Comparison of ENCODE assay signal across 11 cellular contexts in genomic region chr20:58515240-58516212, GRCh38. TPM values are rescaled to one million over a fixed set of nuclear protein-coding genes. Genes with fewer than 3 reads are reported as not detected.
DNase-seq lines count a peak whose midpoint lies in the region; ATAC-seq, FAIRE-seq and TF ChIP-seq lines count a peak whose summit lies in the region.
"Had no signal": no experiment of that assay in that cellular context is flagged by ENCODE, and none has a peak within 500 bp of the region (broad histone marks: within the 10 kb centered on the region; RNA-seq: fewer than 3 reads in every experiment).

APCDD1L (minus strand) TSS chr20:58515399; CDS start chr20:58514707, 692 bp downstream.

- TF ChIP-seq RAD21 in HepG2 (CRISPR knock-in tag; IDR thresholded peaks at IDR 0.05): no peak

- ATAC-seq in HepG2 (no peak), right lobe of liver (no peak), HG03442 (IDR thresholded peaks at IDR 0.05; ENCODE audit: unreplicated experiment) (no peak), GM19463 (IDR thresholded peaks at IDR 0.05; ENCODE audit: unreplicated experiment) (no peak)

- H3K36me3 ChIP-seq in HepG2 (replicated peaks in 1 of 2; ENCODE audit: control insufficient read depth in 1 of 2, insufficient read depth in 2 of 2, low read length in 2 of 2): no peaks in the 10 kb centered on the region
- no peaks in the 10 kb centered on the region for H3K36me3 ChIP-seq in right lobe of liver
- H3K36me3 ChIP-seq in kidney epithelial cell (ENCODE audit: control insufficient read depth, insufficient read depth, low read length): no peaks in the 10 kb centered on the region
- no peaks in the 10 kb centered on the region for H3K36me3 ChIP-seq in vagina

- POLR2A ChIA-PET in HepG2 (lab: Yijun Ruan, JAX): no interaction called here

- in situ Hi-C loops in HepG2 (cut with HindIII; ENCODE audit: extremely low pct_ligation_motif_present, low pct_unique_long_range_greater_than_20kb): no loop called here

- H2AFZ ChIP-seq in HepG2 (ENCODE audit: low read length): no peak within 1 kb of the TSS

- H3K9me3 ChIP-seq in HepG2 (ENCODE audit: low read length) (no peaks in the 10 kb centered on the region), right lobe of liver (no peaks in the 10 kb centered on the region), vagina (no peaks in the 10 kb centered on the region)

- H3K4me1 ChIP-seq in HepG2 (ENCODE audit: insufficient read depth, low read length) (no peaks in the 10 kb centered on the region), right lobe of liver (no peaks in the 10 kb centered on the region), vagina (peaks cover 14% of the 10 kb centered on the region)

- no peaks in the 10 kb centered on the region; the same call in 1 of the 2 replicates for H4K20me1 ChIP-seq in HepG2 (ENCODE audit: insufficient read depth, low read length)

- intact Hi-C loops in HepG2 (cut with micrococcal nuclease; ENCODE audit: unreplicated experiment) (no loop called here), right lobe of liver (cut with DNase I) (no loop called here), vagina (cut with DNase I) (no loop called here)

- no peak within 1 kb of the TSS for H3K9ac ChIP-seq in HepG2 (ENCODE audit: insufficient read depth, low read depth, low read length)

- TF ChIP-seq EP300 in HepG2 (IDR thresholded peaks at IDR 0.05; ENCODE audit: low read depth in 2 of 2, low read length in 2 of 2): no peak
- no peak for TF ChIP-seq EP300 in HepG2 (CRISPR knock-in tag; IDR thresholded peaks at IDR 0.05; ENCODE audit: borderline replicate concordance)

- TF ChIP-seq CTCF in HepG2 (CRISPR knock-in tag; IDR thresholded peaks at IDR 0.05) (no peak), right lobe of liver (IDR thresholded peaks at IDR 0.05) (no peak), kidney epithelial cell (IDR thresholded peaks at IDR 0.05; ENCODE audit: insufficient read depth, low read length, poor library complexity, severe bottlenecking) (no peak), vagina (IDR thresholded peaks at IDR 0.05) (no peak)

- DNase-seq in HepG2 (ENCODE audit: low spot score): no peak
- no peak for DNase-seq in right lobe of liver
- DNase-seq in dedifferentiated amniotic fluid mesenchymal stem cell (ENCODE audit: extremely low spot score): peak; percentile 56
- no peak for DNase-seq in kidney epithelial cell (ENCODE audit: low read depth)
- DNase-seq in vagina (ENCODE audit: extremely low spot score in 2 of 2): peak in 1 of 2 donors; percentile 65
- DNase-seq in GM19240 (ENCODE audit: insufficient read length, low spot score): no peak
- DNase-seq: activated T-cell treated with anti-CD3 and anti-CD28 coated beads, Interleukin-2, amount 50 U/mL, for 24 hours; C1 segment of cervical spinal cord had no signal

- H3K4me3 ChIP-seq in HepG2 (replicated peaks in 1 of 3; ENCODE audit: insufficient read depth in 1 of 3, low read depth in 2 of 3, low read length in 3 of 3) (no peak within 1 kb of the TSS), right lobe of liver (no peak within 1 kb of the TSS), kidney epithelial cell (ENCODE audit: low read depth, low read length) (peak within 1 kb of the TSS; percentile 47), vagina (peak within 1 kb of the TSS; percentile 38)

- no TSS peak for BruUV-seq in HepG2 (replicated peaks; lab: Mats Ljungman, UMichigan)

- no peak within 1 kb of the TSS for H3K27ac ChIP-seq in HepG2 (ENCODE audit: extremely low read length, insufficient read depth, low read length)
- H3K27ac ChIP-seq in right lobe of liver: no peak within 1 kb of the TSS
- H3K27ac ChIP-seq in vagina: no peak within 1 kb of the TSS

- H3K27me3 ChIP-seq in HepG2 (ENCODE audit: control insufficient read depth in 1 of 2, insufficient read depth in 2 of 2, low read length in 2 of 2) (peaks cover 11 to 78% of the 10 kb centered on the region in 2 experiments; a peak in 4 of 5 replicates), right lobe of liver (peaks cover 0 to 15% of the 10 kb centered on the region in 2 donors), kidney epithelial cell (ENCODE audit: control insufficient read depth, insufficient read depth, low read length) (peaks cover 15% of the 10 kb centered on the region), vagina (no peaks in the 10 kb centered on the region)

- TF ChIP-seq POLR2A in HepG2 (IDR thresholded peaks at IDR 0.05; ENCODE audit: insufficient read depth in 1 of 2, low read depth in 2 of 2, low read length in 2 of 2) (no peak), right lobe of liver (IDR thresholded peaks at IDR 0.05) (no peak), vagina (IDR thresholded peaks at IDR 0.05) (no peak)

- 20% methylated on average over 27 of the region's 28 CpGs for WGBS in HepG2 (ENCODE audit: low lambda C conversion rate)
- WGBS in right lobe of liver (ENCODE audit: insufficient coverage, low coverage, low lambda C conversion rate, missing lambda C conversion rate): 12% methylated on average over 25 of the region's 28 CpGs

- FAIRE-seq in HepG2 (lab: Jason Lieb, UNC): no peak

- H3K79me2 ChIP-seq in HepG2 (ENCODE audit: insufficient read depth, low read length): no peaks in the 10 kb centered on the region

- H3K4me2 ChIP-seq in HepG2 (ENCODE audit: low read depth, low read length): no peak within 1 kb of the TSS

- CTCF ChIA-PET in HepG2 (lab: Yijun Ruan, JAX; ENCODE audit: low intra/inter-chr PET ratio, low total read pairs): no interaction called here

TF ChIP-seq in HepG2, 621 proteins besides CTCF, POLR2A, EP300 and RAD21 (continues in another document):
- TF ChIP-seq MAFF (IDR thresholded peaks at IDR 0.05; ENCODE audit: low read depth, low read length) (no peak), MAF1 (CRISPR knock-in tag; IDR thresholded peaks at IDR 0.05; ENCODE audit: borderline replicate concordance) (no peak), ATF7-NPFF (CRISPR knock-in tag; IDR thresholded peaks at IDR 0.05; ENCODE audit: low read depth) (no peak), KDM1A (CRISPR knock-in tag; IDR thresholded peaks at IDR 0.05) (no peak), HOXA7 (CRISPR knock-in tag; IDR thresholded peaks at IDR 0.05) (no peak), GPBP1L1 (CRISPR knock-in tag; IDR thresholded peaks at IDR 0.05) (no peak)
- TF ChIP-seq, protein P1, sequence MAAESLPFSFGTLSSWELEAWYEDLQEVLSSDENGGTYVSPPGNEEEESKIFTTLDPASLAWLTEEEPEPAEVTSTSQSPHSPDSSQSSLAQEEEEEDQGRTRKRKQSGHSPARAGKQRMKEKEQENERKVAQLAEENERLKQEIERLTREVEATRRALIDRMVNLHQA (CRISPR knock-in tag; IDR thresholded peaks at IDR 0.05): no peak
- TF ChIP-seq, protein P2, sequence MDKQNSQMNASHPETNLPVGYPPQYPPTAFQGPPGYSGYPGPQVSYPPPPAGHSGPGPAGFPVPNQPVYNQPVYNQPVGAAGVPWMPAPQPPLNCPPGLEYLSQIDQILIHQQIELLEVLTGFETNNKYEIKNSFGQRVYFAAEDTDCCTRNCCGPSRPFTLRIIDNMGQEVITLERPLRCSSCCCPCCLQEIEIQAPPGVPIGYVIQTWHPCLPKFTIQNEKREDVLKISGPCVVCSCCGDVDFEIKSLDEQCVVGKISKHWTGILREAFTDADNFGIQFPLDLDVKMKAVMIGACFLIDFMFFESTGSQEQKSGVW (CRISPR knock-in tag; IDR thresholded peaks at IDR 0.05; ENCODE audit: borderline replicate concordance): no peak

RNA-seq across cellular contexts. Expression of gene APCDD1L, which starts in this region (rescaled TPM):
- not detected in 2 replicates for total RNA-seq in HepG2 (2016; rRNA removed; fragmentation: Illumina TruSeq; extraction: Trizol)
- not detected in 2 replicates for total RNA-seq in HepG2 (2016; cell fraction: cytosol; rRNA removed; fragmentation: Illumina TruSeq; extraction: Trizol; ENCODE audit: low read depth)
- total RNA-seq in HepG2 (2016; cell fraction: insoluble cytoplasmic fraction; rRNA removed; fragmentation: Illumina TruSeq; extraction: Trizol): not detected in 2 replicates
- not detected in 2 replicates for total RNA-seq in HepG2 (2016; cell fraction: membrane; rRNA removed; fragmentation: Illumina TruSeq; extraction: Trizol)
- total RNA-seq in HepG2 (2016; cell fraction: nucleus; rRNA removed; fragmentation: Illumina TruSeq; extraction: Trizol): not detected in 2 replicates
- polyA plus RNA-seq in HepG2 (2011; rRNA removed): not detected in 2 replicates
- not detected in 2 replicates for polyA plus RNA-seq in HepG2 (2011; cell fraction: cytosol; rRNA removed)
- polyA plus RNA-seq in HepG2 (2011; cell fraction: nucleus; rRNA removed): not detected in 2 replicates
- polyA plus RNA-seq in HepG2 (2012): not detected in 2 replicates
- polyA plus RNA-seq in HepG2 (2016; cell fraction: cytosol; fragmentation: Illumina TruSeq; extraction: Trizol; ENCODE audit: low read depth): not detected in 2 replicates
- not detected in 2 replicates for polyA plus RNA-seq in HepG2 (2016; cell fraction: insoluble cytoplasmic fraction; fragmentation: Illumina TruSeq; extraction: Trizol; ENCODE audit: low read depth)
- polyA plus RNA-seq in HepG2 (2016; cell fraction: membrane; fragmentation: Illumina TruSeq; extraction: Trizol; ENCODE audit: low read depth): not detected in 2 replicates
- polyA plus RNA-seq in HepG2 (2016; cell fraction: nucleus; fragmentation: Illumina TruSeq; extraction: Trizol; ENCODE audit: insufficient read depth, low read depth): not detected in 2 replicates
- 0.09 TPM in 1 of 2 replicates, not detected in the other for polyA minus RNA-seq in HepG2 (2011; rRNA and poly(A)+ RNA removed; ENCODE audit: low replicate concordance)
- polyA minus RNA-seq in HepG2 (2011; cell fraction: cytosol; rRNA and poly(A)+ RNA removed): not detected in 2 replicates
- polyA minus RNA-seq in HepG2 (2011; cell fraction: nucleus; rRNA and poly(A)+ RNA removed): not detected in 2 replicates
- total RNA-seq in right lobe of liver: under 1 TPM in 1 of 6 experiments, not detected in 5; 0.04 TPM
- 5.1 and 5.9 TPM in 2 replicates for total RNA-seq in kidney epithelial cell
- total RNA-seq in vagina: 0.98 TPM
- total RNA-seq: HT-29 had no signal

Comparison
In these comparisons a context has a peak if more than half of its experiments do, and no peak if none do; other contexts are left out.
1. H3K4me3 ChIP-seq: peak in kidney epithelial cell (single experiment) and vagina (2 of 2); none in HepG2 (0 of 3) and right lobe of liver (0 of 3).